1 cellular context compared by ENCODE assay signal in the genomic region with DNA sequence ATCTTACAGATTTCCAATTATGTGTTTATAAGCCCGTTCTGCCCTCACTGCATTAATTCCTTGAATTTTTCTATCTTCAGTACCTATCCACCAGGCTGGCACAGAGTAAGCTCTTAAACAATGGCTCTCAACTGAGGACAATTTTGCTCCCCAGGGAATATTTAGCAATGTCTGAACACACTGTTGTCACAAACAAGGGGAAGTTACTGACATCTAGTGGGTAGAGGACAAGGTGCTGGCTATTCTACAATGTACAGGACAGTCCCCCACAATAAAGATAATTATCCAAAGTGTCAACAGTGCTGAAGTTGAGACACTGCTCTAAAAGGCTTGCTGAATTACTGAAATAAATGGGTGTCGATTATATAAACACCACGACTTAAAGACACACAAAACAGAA.
TF ChIP-seq lines count a peak whose summit lies in the region.

No MANE protein-coding gene starts in this region.

TF ChIP-seq in IMR-90, 13 proteins besides CTCF, POLR2A, EP300 and RAD21 (continued from another document):
- TF ChIP-seq MAFK (IDR thresholded peaks at IDR 0.05; ENCODE audit: low read depth, low read length) (no peak), NFE2L2 (IDR thresholded peaks at IDR 0.05; ENCODE audit: low read depth, low read length) (no peak), RFX5 (IDR thresholded peaks at IDR 0.05; ENCODE audit: low read depth, low read length) (no peak), SMC3 (IDR thresholded peaks at IDR 0.05; ENCODE audit: low read depth, low read length) (no peak), RCOR1 (IDR thresholded peaks at IDR 0.05; ENCODE audit: insufficient replicate concordance, low read length) (no peak)
TF ChIP-seq in IMR-90: peak in this region for 0.
